ENCODE assay signal across 14 cellular contexts in genomic region chr17:78875331-78875730, GRCh38. TPM values are rescaled to one million over a fixed set of nuclear protein-coding genes. Genes with fewer than 3 reads are reported as not detected.
DNase-seq lines count a peak whose midpoint lies in the region; ATAC-seq and TF ChIP-seq lines count a peak whose summit lies in the region.
"Had no signal": no experiment of that assay in that cellular context is flagged by ENCODE, and none has a peak within 500 bp of the region (broad histone marks: within the 10 kb centered on the region; RNA-seq: fewer than 3 reads in every experiment).

No MANE protein-coding gene starts in this region.

- peaks cover 63% of the 10 kb centered on the region for H3K4me1 ChIP-seq in SJCRH30
- peaks cover 10% of the 10 kb centered on the region for H3K4me1 ChIP-seq in smooth muscle cell (ENCODE audit: low read depth)

- H3K9me3 ChIP-seq in SJCRH30 (replicated peaks) (no peaks in the 10 kb centered on the region), smooth muscle cell (replicated peaks; ENCODE audit: low read depth) (no peaks in the 10 kb centered on the region)

- peaks cover 11% of the 10 kb centered on the region for H3K36me3 ChIP-seq in SJCRH30
- no peaks in the 10 kb centered on the region for H3K36me3 ChIP-seq in smooth muscle cell (ENCODE audit: low read depth)

- H3K27me3 ChIP-seq in SJCRH30 (no peaks in the 10 kb centered on the region), smooth muscle cell (ENCODE audit: low read depth) (no peaks in the 10 kb centered on the region)

- H3K4me3 Mint-ChIP-seq in CD14-positive monocyte (peak overlapping the region in 1 of 2 donors; percentile 43), glutamatergic neuron (ENCODE audit: unreplicated experiment) (no peak overlapping the region), T-cell (no peak overlapping the region)
- no peak overlapping the region for H3K4me3 Mint-ChIP-seq in activated CD4-positive, alpha-beta T cell treated with anti-CD3 and anti-CD28 coated beads, Interleukin-2, amount 10 ng/mL, durations not matched to agents 24 days and 14 days
- H3K4me3 Mint-ChIP-seq: activated CD8-positive, alpha-beta memory T cell treated with anti-CD3 and anti-CD28 coated beads, Interleukin-2, amount 10 ng/mL, durations not matched to agents 7 days and 5 days; activated naive CD4-positive, alpha-beta T cell treated with anti-CD3 and anti-CD28 coated beads, Interleukin-2, amount 50 U/mL, for 24 hours; naive B cell had no signal

- 48% methylated on average over 2 of the region's 2 CpGs for WGBS in smooth muscle cell (ENCODE audit: low lambda C conversion rate)

- H3K4me2 ChIP-seq in smooth muscle cell: peak overlapping the region; percentile 75

- peaks cover 12% of the 10 kb centered on the region for H3F3A ChIP-seq in smooth muscle cell (ENCODE audit: low read depth)

- H3K36me3 Mint-ChIP-seq in CD14-positive monocyte: peaks cover 56 to 73% of the 10 kb centered on the region in 2 donors
- peaks cover 11% of the 10 kb centered on the region for H3K36me3 Mint-ChIP-seq in glutamatergic neuron (ENCODE audit: unreplicated experiment)
- H3K36me3 Mint-ChIP-seq in T-cell: no peaks in the 10 kb centered on the region
- H3K36me3 Mint-ChIP-seq in activated CD4-positive, alpha-beta T cell treated with anti-CD3 and anti-CD28 coated beads, Interleukin-2, amount 10 ng/mL, durations not matched to agents 24 days and 14 days (ENCODE audit: low read depth): no peaks in the 10 kb centered on the region
- H3K36me3 Mint-ChIP-seq: activated CD8-positive, alpha-beta memory T cell treated with anti-CD3 and anti-CD28 coated beads, Interleukin-2, amount 10 ng/mL, durations not matched to agents 7 days and 5 days; naive B cell had no signal

- intact Hi-C loops in CD14-positive monocyte (cut with micrococcal nuclease): no loop called here
- intact Hi-C loops in activated CD4-positive, alpha-beta T cell treated with anti-CD3 and anti-CD28 coated beads, Interleukin-2, amount 10 ng/mL, durations not matched to agents 24 days and 14 days (cut with micrococcal nuclease): no loop called here

- ATAC-seq in T-cell (replicated peaks in 1 of 4) (no peak), GM18907 (IDR thresholded peaks at IDR 0.05; ENCODE audit: unreplicated experiment) (no peak)
- ATAC-seq: activated CD8-positive, alpha-beta memory T cell treated with anti-CD3 and anti-CD28 coated beads, Interleukin-2, amount 10 ng/mL, durations not matched to agents 7 days and 5 days; Right ventricle myocardium inferior had no signal

- DNase-seq in CD14-positive monocyte (ENCODE audit: low spot score) (no peak), SJCRH30 (no peak), glutamatergic neuron (no peak), smooth muscle cell (lab: John Stamatoyannopoulos, UW; ENCODE audit: unreplicated experiment) (no peak), T-cell (no peak), NCI-H774 (lab: John Stamatoyannopoulos, UW) (no peak)
- DNase-seq in activated CD4-positive, alpha-beta T cell treated with anti-CD3 and anti-CD28 coated beads, Interleukin-2, amount 10 ng/mL, durations not matched to agents 24 days and 14 days: no peak
- DNase-seq: activated CD8-positive, alpha-beta memory T cell treated with anti-CD3 and anti-CD28 coated beads, Interleukin-2, amount 10 ng/mL, durations not matched to agents 7 days and 5 days; naive B cell; NCI-H1436; stimulated activated CD4-positive, alpha-beta T cell treated with anti-CD3 and anti-CD28 coated beads, Interleukin-12 subunit alpha, Interleukin-12 subunit beta, amount 100 ng/mL, for 4 hours had no signal

- H3K79me2 ChIP-seq in smooth muscle cell (ENCODE audit: low read depth): peaks cover 17% of the 10 kb centered on the region

- no peak overlapping the region for H3K9ac ChIP-seq in smooth muscle cell (ENCODE audit: low read depth)

- H3K27me3 Mint-ChIP-seq in CD14-positive monocyte (ENCODE audit: low read depth in 3 of 3) (peaks cover 0 to 2% (median 2%) of the 10 kb centered on the region in 3 donors), glutamatergic neuron (ENCODE audit: unreplicated experiment) (peaks cover 11% of the 10 kb centered on the region), T-cell (peaks cover 0 to 16% of the 10 kb centered on the region in 2 donors)
- peaks cover 9% of the 10 kb centered on the region for H3K27me3 Mint-ChIP-seq in activated CD4-positive, alpha-beta T cell treated with anti-CD3 and anti-CD28 coated beads, Interleukin-2, amount 10 ng/mL, durations not matched to agents 24 days and 14 days
- H3K27me3 Mint-ChIP-seq: activated naive CD4-positive, alpha-beta T cell treated with anti-CD3 and anti-CD28 coated beads, Interleukin-2, amount 50 U/mL, for 24 hours had no signal

- H3K27ac ChIP-seq in SJCRH30 (peak overlapping the region; percentile 58), smooth muscle cell (ENCODE audit: low read depth) (peak overlapping the region; percentile 69)

- no peak overlapping the region for H2AFZ ChIP-seq in smooth muscle cell (ENCODE audit: low read depth)

- H3K4me3 ChIP-seq in SJCRH30 (no peak overlapping the region), smooth muscle cell (no peak overlapping the region)

- H3K27ac Mint-ChIP-seq in CD14-positive monocyte (peak overlapping the region; percentile 73 to 93 (median 86)), glutamatergic neuron (ENCODE audit: unreplicated experiment) (peak overlapping the region; percentile 86), T-cell (no peak overlapping the region)
- H3K27ac Mint-ChIP-seq in activated CD4-positive, alpha-beta T cell treated with anti-CD3 and anti-CD28 coated beads, Interleukin-2, amount 10 ng/mL, durations not matched to agents 24 days and 14 days: no peak overlapping the region
- H3K27ac Mint-ChIP-seq: activated CD8-positive, alpha-beta memory T cell treated with anti-CD3 and anti-CD28 coated beads, Interleukin-2, amount 10 ng/mL, durations not matched to agents 7 days and 5 days; activated naive CD4-positive, alpha-beta T cell treated with anti-CD3 and anti-CD28 coated beads, Interleukin-2, amount 50 U/mL, for 24 hours had no signal

- H4K20me1 ChIP-seq in smooth muscle cell (ENCODE audit: low read depth): no peaks in the 10 kb centered on the region

- peaks cover 62% of the 10 kb centered on the region for H3K4me1 Mint-ChIP-seq in CD14-positive monocyte
- H3K4me1 Mint-ChIP-seq in glutamatergic neuron (ENCODE audit: low read depth, unreplicated experiment): peaks cover 35% of the 10 kb centered on the region
- H3K4me1 Mint-ChIP-seq in T-cell: peaks cover 17 to 33% (median 17%) of the 10 kb centered on the region in 3 donors
- H3K4me1 Mint-ChIP-seq in activated CD4-positive, alpha-beta T cell treated with anti-CD3 and anti-CD28 coated beads, Interleukin-2, amount 10 ng/mL, durations not matched to agents 24 days and 14 days: peaks cover 14% of the 10 kb centered on the region

- CTCF ChIA-PET in T-cell (lab: Charles Lee): no interaction called here

- TF ChIP-seq CTCF in CD14-positive monocyte (IDR thresholded peaks at IDR 0.05): no peak
- TF ChIP-seq CTCF in glutamatergic neuron (IDR thresholded peaks at IDR 0.05; ENCODE audit: partially characterized antibody, unreplicated experiment): no peak
- TF ChIP-seq CTCF in smooth muscle cell (IDR thresholded peaks at IDR 0.05; ENCODE audit: borderline replicate concordance, insufficient read depth, poor library complexity, severe bottlenecking): no peak

- peaks cover 0 to 2% (median 0%) of the 10 kb centered on the region in 7 donors for H3K9me3 Mint-ChIP-seq in CD14-positive monocyte
- peaks cover 12% of the 10 kb centered on the region for H3K9me3 Mint-ChIP-seq in glutamatergic neuron (ENCODE audit: unreplicated experiment)
- no peaks in the 10 kb centered on the region for H3K9me3 Mint-ChIP-seq in T-cell
- no peaks in the 10 kb centered on the region for H3K9me3 Mint-ChIP-seq in activated CD4-positive, alpha-beta T cell treated with anti-CD3 and anti-CD28 coated beads, Interleukin-2, amount 10 ng/mL, durations not matched to agents 24 days and 14 days
- H3K9me3 Mint-ChIP-seq: activated naive CD4-positive, alpha-beta T cell treated with anti-CD3 and anti-CD28 coated beads, Interleukin-2, amount 50 U/mL, for 24 hours; naive B cell had no signal

- POLR2A ChIA-PET in T-cell (lab: Charles Lee): no interaction called here

RNA-seq across cellular contexts. Expression of gene CEP295NL, which starts 27.7 kb away (rescaled TPM):
- under 1 TPM in 1 of 2 donors, not detected in 1; 0.38 TPM for polyA plus RNA-seq in CD14-positive monocyte
- total RNA-seq in SJCRH30 (2014; rRNA removed; shearing (Covaris generic)): 1.3 TPM in 2 replicates
- 6.4 TPM for total RNA-seq in glutamatergic neuron (ENCODE audit: unreplicated experiment)
- 0.85 and 1.2 TPM in 2 replicates for total RNA-seq in smooth muscle cell
- 1.8 TPM in 1 of 2 replicates, not detected in the other for polyA plus RNA-seq in smooth muscle cell
- total RNA-seq in T-cell: 1 to 10 TPM in 2 of 5 donors, under 1 TPM in 3; 0.28 to 3.1 (median 0.41) TPM
- 0.56 TPM in 1 of 2 replicates, not detected in the other for total RNA-seq in activated CD4-positive, alpha-beta T cell treated with anti-CD3 and anti-CD28 coated beads, Interleukin-2, amount 10 ng/mL, durations not matched to agents 24 days and 14 days

RNA-seq across cellular contexts. Expression of gene USP36, which starts 34.7 kb away (rescaled TPM):
- polyA plus RNA-seq in CD14-positive monocyte (1 to 10 TPM; 4.4 to 6.1 TPM), smooth muscle cell (17.6 and 31.4 TPM in 2 replicates)
- total RNA-seq in SJCRH30 (2014; rRNA removed; shearing (Covaris generic)): 42.8 and 48.2 TPM in 2 replicates
- total RNA-seq in glutamatergic neuron (ENCODE audit: unreplicated experiment) (45.3 TPM), smooth muscle cell (14.3 and 29.0 TPM in 2 replicates), T-cell (100 to 1,000 TPM; 132 to 487 (median 143) TPM)
- 128 TPM in 2 replicates for total RNA-seq in activated CD4-positive, alpha-beta T cell treated with anti-CD3 and anti-CD28 coated beads, Interleukin-2, amount 10 ng/mL, durations not matched to agents 24 days and 14 days

RNA-seq across cellular contexts. Expression of gene TIMP2, which starts 49.9 kb away (rescaled TPM):
- polyA plus RNA-seq in CD14-positive monocyte (1 to 10 TPM; 4.5 to 6.4 TPM), smooth muscle cell (37.8 and 40.9 TPM in 2 replicates)
- total RNA-seq in SJCRH30 (2014; rRNA removed; shearing (Covaris generic)): 65.6 and 66.9 TPM in 2 replicates
- total RNA-seq in glutamatergic neuron (ENCODE audit: unreplicated experiment) (121 TPM), smooth muscle cell (111 TPM in 2 replicates), T-cell (1 to 10 TPM; 5.1 to 6.7 (median 6.5) TPM)
- total RNA-seq in activated CD4-positive, alpha-beta T cell treated with anti-CD3 and anti-CD28 coated beads, Interleukin-2, amount 10 ng/mL, durations not matched to agents 24 days and 14 days: 0.54 and 0.64 TPM in 2 replicates

Comparison
In these comparisons a context has a peak if more than half of its experiments do, and no peak if none do; other contexts are left out.
1. H3K27ac Mint-ChIP-seq: peak in CD14-positive monocyte (7 of 7) and glutamatergic neuron (single experiment); none in T-cell (0 of 2) and activated CD4-positive, alpha-beta T cell treated with anti-CD3 and anti-CD28 coated beads, Interleukin-2, amount 10 ng/mL, durations not matched to agents 24 days and 14 days (single experiment).